8 cellular contexts compared by ENCODE assay signal in genomic region chr20:326645-327031, GRCh38. TPM values are rescaled to one million over a fixed set of nuclear protein-coding genes. Genes with fewer than 3 reads are reported as not detected.
DNase-seq lines count a peak whose midpoint lies in the region; ATAC-seq lines count a peak whose summit lies in the region.

No MANE protein-coding gene starts in this region.

- H3K27ac Mint-ChIP-seq in activated CD4-positive, alpha-beta T cell treated with anti-CD3 and anti-CD28 coated beads, Interleukin-2, amount 10 ng/mL, durations not matched to agents 24 days and 14 days = peak overlapping the region; percentile 71

- no peaks in the 10 kb centered on the region for H3K36me3 ChIP-seq in esophagus (ENCODE audit: control insufficient read depth in 2 of 2, insufficient read depth in 2 of 2, low read length in 1 of 2)
- H3K36me3 ChIP-seq in neuron (ENCODE audit: insufficient read depth, low read length) = peaks cover 13% of the 10 kb centered on the region

- H3K9me3 ChIP-seq in esophagus (ENCODE audit: control insufficient read depth in 2 of 2, insufficient read depth in 1 of 2, low read depth in 1 of 2, low read length in 1 of 2) = peaks cover 0 to 3% of the 10 kb centered on the region in 2 donors
- no peaks in the 10 kb centered on the region for H3K9me3 ChIP-seq in neuron (ENCODE audit: low read length)

- peaks cover 2% of the 10 kb centered on the region for H3K27me3 Mint-ChIP-seq in activated CD4-positive, alpha-beta T cell treated with anti-CD3 and anti-CD28 coated beads, Interleukin-2, amount 10 ng/mL, durations not matched to agents 24 days and 14 days

- DNase-seq in activated CD4-positive, alpha-beta T cell treated with anti-CD3 and anti-CD28 coated beads, Interleukin-2, amount 10 ng/mL, durations not matched to agents 24 days and 14 days = no peak
- no peak for DNase-seq in activated CD4-positive, alpha-beta T cell treated with anti-CD3 and anti-CD28 coated beads for 4 hours
- peak; percentile 26 for DNase-seq in SK-MEL-5 (ENCODE audit: low read depth, low spot score)
- no peak for DNase-seq in NCI-H2171 (lab: John Stamatoyannopoulos, UW)

- H3K4me1 ChIP-seq in esophagus (ENCODE audit: control insufficient read depth in 2 of 2, insufficient read depth in 2 of 2, low read length in 1 of 2) = peaks cover 3 to 11% of the 10 kb centered on the region in 2 donors
- H3K4me1 ChIP-seq in neuron (ENCODE audit: insufficient read depth, low read length) = peaks cover 46% of the 10 kb centered on the region

- H3K4me3 ChIP-seq in esophagus (ENCODE audit: low read depth in 1 of 2, low read length in 2 of 2) = peak overlapping the region; percentile 66 to 72
- peak overlapping the region; percentile 92 for H3K4me3 ChIP-seq in neuron (ENCODE audit: low read length)

- H2AFZ ChIP-seq in neuron (ENCODE audit: low read depth, low read length) = no peak overlapping the region

- peaks cover 2% of the 10 kb centered on the region for H3K36me3 Mint-ChIP-seq in activated CD4-positive, alpha-beta T cell treated with anti-CD3 and anti-CD28 coated beads, Interleukin-2, amount 10 ng/mL, durations not matched to agents 24 days and 14 days (ENCODE audit: low read depth)

- H3K9me3 Mint-ChIP-seq in activated CD4-positive, alpha-beta T cell treated with anti-CD3 and anti-CD28 coated beads, Interleukin-2, amount 10 ng/mL, durations not matched to agents 24 days and 14 days = no peaks in the 10 kb centered on the region

- H3K27me3 ChIP-seq in esophagus (ENCODE audit: control insufficient read depth in 1 of 2, insufficient read depth in 2 of 2, low read length in 2 of 2) (no peaks in the 10 kb centered on the region), neuron (ENCODE audit: insufficient read depth, low read length) (no peaks in the 10 kb centered on the region)

- in situ Hi-C loops in SK-MEL-5 (cut with HindIII; ENCODE audit: low pct_unique_long_range_greater_than_20kb, low sequenced_read_pairs) = loop anchor here (10.0 kb wide), 1 partner anchor 62 kb away; no protein-coding TSS in a partner anchor

- WGBS in esophagus, 2 donors = 0 to 1% methylated on average over 28 to 32 of the region's 32 CpGs

- intact Hi-C loops in activated CD4-positive, alpha-beta T cell treated with anti-CD3 and anti-CD28 coated beads, Interleukin-2, amount 10 ng/mL, durations not matched to agents 24 days and 14 days (cut with micrococcal nuclease) = no loop called here

- ATAC-seq in HG03045 (IDR thresholded peaks at IDR 0.05; ENCODE audit: unreplicated experiment) (no peak), HG02885 (IDR thresholded peaks at IDR 0.05; ENCODE audit: poor library complexity, unreplicated experiment) (no peak)

- peaks cover 23% of the 10 kb centered on the region for H3K4me1 Mint-ChIP-seq in activated CD4-positive, alpha-beta T cell treated with anti-CD3 and anti-CD28 coated beads, Interleukin-2, amount 10 ng/mL, durations not matched to agents 24 days and 14 days

- H3K4me3 Mint-ChIP-seq in activated CD4-positive, alpha-beta T cell treated with anti-CD3 and anti-CD28 coated beads, Interleukin-2, amount 10 ng/mL, durations not matched to agents 24 days and 14 days = peak overlapping the region; percentile 82

- H3K27ac ChIP-seq in esophagus (ENCODE audit: low read depth in 2 of 2, low read length in 1 of 2) = peak overlapping the region; percentile 87 to 92

RNA-seq across cellular contexts. Expression of gene SOX12, which starts 1.3 kb away (rescaled TPM):
- total RNA-seq in activated CD4-positive, alpha-beta T cell treated with anti-CD3 and anti-CD28 coated beads, Interleukin-2, amount 10 ng/mL, durations not matched to agents 24 days and 14 days = 11.0 and 11.2 TPM in 2 replicates
- 3.1 and 3.9 TPM in 2 replicates for total RNA-seq in SK-MEL-5 (2014; rRNA removed; shearing (Covaris generic))
- polyA plus RNA-seq in SK-MEL-5 (2015; cell fraction: cytosol; rRNA removed) = 30.3 and 31.9 TPM in 2 replicates
- 27.6 and 38.8 TPM in 2 replicates for polyA plus RNA-seq in SK-MEL-5 (2015; cell fraction: nucleus; rRNA removed)
- polyA plus RNA-seq in esophagus = 1 to 10 TPM; 2.2 to 2.4 TPM

RNA-seq across cellular contexts. Expression of gene NRSN2, which starts 20.3 kb away (rescaled TPM):
- 5.1 and 7.0 TPM in 2 replicates for total RNA-seq in activated CD4-positive, alpha-beta T cell treated with anti-CD3 and anti-CD28 coated beads, Interleukin-2, amount 10 ng/mL, durations not matched to agents 24 days and 14 days
- 38.2 and 41.8 TPM in 2 replicates for total RNA-seq in SK-MEL-5 (2014; rRNA removed; shearing (Covaris generic))
- polyA plus RNA-seq in SK-MEL-5 (2015; cell fraction: cytosol; rRNA removed) = 115 and 130 TPM in 2 replicates
- 52.2 and 57.2 TPM in 2 replicates for polyA plus RNA-seq in SK-MEL-5 (2015; cell fraction: nucleus; rRNA removed)
- polyA plus RNA-seq in esophagus = 1 to 10 TPM; 6.0 to 6.1 TPM

RNA-seq across cellular contexts. Expression of gene ZCCHC3, which starts 29.3 kb away (rescaled TPM):
- 23.7 and 24.6 TPM in 2 replicates for total RNA-seq in activated CD4-positive, alpha-beta T cell treated with anti-CD3 and anti-CD28 coated beads, Interleukin-2, amount 10 ng/mL, durations not matched to agents 24 days and 14 days
- total RNA-seq in SK-MEL-5 (2014; rRNA removed; shearing (Covaris generic)) = 25.5 and 29.7 TPM in 2 replicates
- 28.3 and 33.4 TPM in 2 replicates for polyA plus RNA-seq in SK-MEL-5 (2015; cell fraction: cytosol; rRNA removed)
- 27.1 and 31.9 TPM in 2 replicates for polyA plus RNA-seq in SK-MEL-5 (2015; cell fraction: nucleus; rRNA removed)
- 1 to 10 TPM; 5.7 to 6.2 TPM for polyA plus RNA-seq in esophagus

RNA-seq across cellular contexts. Expression of gene C20orf96, which starts 36.1 kb away (rescaled TPM):
- 5.7 and 6.7 TPM in 2 replicates for total RNA-seq in activated CD4-positive, alpha-beta T cell treated with anti-CD3 and anti-CD28 coated beads, Interleukin-2, amount 10 ng/mL, durations not matched to agents 24 days and 14 days
- 1.6 and 1.7 TPM in 2 replicates for total RNA-seq in SK-MEL-5 (2014; rRNA removed; shearing (Covaris generic))
- polyA plus RNA-seq in SK-MEL-5 (2015; cell fraction: cytosol; rRNA removed) = 3.0 and 6.1 TPM in 2 replicates
- polyA plus RNA-seq in SK-MEL-5 (2015; cell fraction: nucleus; rRNA removed) = 23.7 and 34.1 TPM in 2 replicates
- 1 to 10 TPM; 1.9 TPM for polyA plus RNA-seq in esophagus

RNA-seq across cellular contexts. Expression of gene TRIB3, which starts 53.9 kb away (rescaled TPM):
- total RNA-seq in activated CD4-positive, alpha-beta T cell treated with anti-CD3 and anti-CD28 coated beads, Interleukin-2, amount 10 ng/mL, durations not matched to agents 24 days and 14 days = 39.3 and 41.1 TPM in 2 replicates
- 146 and 157 TPM in 2 replicates for total RNA-seq in SK-MEL-5 (2014; rRNA removed; shearing (Covaris generic))
- polyA plus RNA-seq in SK-MEL-5 (2015; cell fraction: cytosol; rRNA removed) = 194 and 200 TPM in 2 replicates
- polyA plus RNA-seq in SK-MEL-5 (2015; cell fraction: nucleus; rRNA removed) = 55.7 and 57.4 TPM in 2 replicates
- polyA plus RNA-seq in esophagus = 10 to 100 TPM in 1 of 2 donors, 1 to 10 TPM in 1; 7.6 to 21.1 TPM
